In genomic region chr21:32257952-32258785, GRCh38 we compare ENCODE assay signal across 9 cellular contexts. TPM values are rescaled to one million over a fixed set of nuclear protein-coding genes. Genes with fewer than 3 reads are reported as not detected.
DNase-seq lines count a peak whose midpoint lies in the region; ATAC-seq and TF ChIP-seq lines count a peak whose summit lies in the region.
"Had no signal": no experiment of that assay in that cellular context is flagged by ENCODE, and none has a peak within 500 bp of the region (broad histone marks: within the 10 kb centered on the region; RNA-seq: fewer than 3 reads in every experiment).

No MANE protein-coding gene starts in this region.

- H3K27me3 ChIP-seq in adipocyte (replicated peaks; ENCODE audit: control insufficient read depth, insufficient read depth, low read length) (no peaks in the 10 kb centered on the region), heart right ventricle (no peaks in the 10 kb centered on the region)

- H3K36me3 Mint-ChIP-seq in progenitor cell of endocrine pancreas (ENCODE audit: insufficient read depth) = no peaks in the 10 kb centered on the region

- DNase-seq in D341Med (ENCODE audit: low spot score) (peak; percentile 83), NOMO-1 treated with DMSO at 0.1 percent for 48 hours (lab: John Stamatoyannopoulos, UW; ENCODE audit: unreplicated experiment) (peak; percentile 68), adipocyte (ENCODE audit: low read depth) (peak; percentile 93), heart right ventricle (peak; percentile 43 to 67), progenitor cell of endocrine pancreas (ENCODE audit: low spot score, unreplicated experiment) (peak; percentile 59)
- DNase-seq in Jurkat, Clone E6-1 (ENCODE audit: low read depth, low spot score) = peak; percentile 62

- H3K4me3 ChIP-seq in Jurkat, Clone E6-1 (ENCODE audit: low read length) = no peak overlapping the region
- H3K4me3 ChIP-seq in adipocyte (ENCODE audit: low read length) (no peak overlapping the region), heart right ventricle (no peak overlapping the region)

- H3K9me3 ChIP-seq in adipocyte (ENCODE audit: control insufficient read depth, low read length) (no peaks in the 10 kb centered on the region), heart right ventricle (no peaks in the 10 kb centered on the region)

- intact Hi-C loops in heart right ventricle (cut with DNase I) = loop anchor here (1.0 to 10.0 kb wide), 16 partner anchors 123 to 473 kb away; partner anchors contain the start of gene HUNK (in 1 of the 10)

- H3K27ac Mint-ChIP-seq in progenitor cell of endocrine pancreas = no peak overlapping the region

- no peak overlapping the region for H3K4me3 Mint-ChIP-seq in progenitor cell of endocrine pancreas (ENCODE audit: low read depth)

- no peak overlapping the region for H3K27ac ChIP-seq in heart right ventricle

- peaks cover 3% of the 10 kb centered on the region for H3K4me1 Mint-ChIP-seq in progenitor cell of endocrine pancreas (ENCODE audit: low read depth)

- no peaks in the 10 kb centered on the region for H3K9me3 Mint-ChIP-seq in progenitor cell of endocrine pancreas (ENCODE audit: low read depth)

- H3K36me3 ChIP-seq in adipocyte (ENCODE audit: control insufficient read depth, insufficient read depth, low read length, severe bottlenecking) = no peaks in the 10 kb centered on the region
- no peaks in the 10 kb centered on the region for H3K36me3 ChIP-seq in heart right ventricle

- WGBS in heart right ventricle, 2 donors = 41 to 47% methylated on average over 16 of the region's 16 CpGs

- ATAC-seq in GM19397 (IDR thresholded peaks at IDR 0.05; ENCODE audit: unreplicated experiment) (peak; percentile 80), heart right ventricle (peak; percentile 75 to 85 (median 81)), GM19452 (IDR thresholded peaks at IDR 0.05; ENCODE audit: unreplicated experiment) (no peak)

- H3K9ac ChIP-seq in adipocyte (ENCODE audit: low read length) = peak overlapping the region; percentile 45

- H3K4me1 ChIP-seq in adipocyte (ENCODE audit: control insufficient read depth, insufficient read depth, low read length) (peaks cover 27% of the 10 kb centered on the region), heart right ventricle (peaks cover 7 to 33% (median 17%) of the 10 kb centered on the region in 9 donors)

- peak; percentile 42 to 84 (median 72) for TF ChIP-seq CTCF in heart right ventricle (IDR thresholded peaks at IDR 0.05)
- TF ChIP-seq CTCF in progenitor cell of endocrine pancreas (IDR thresholded peaks at IDR 0.05; ENCODE audit: unreplicated experiment) = peak; percentile 86

- peaks cover 3% of the 10 kb centered on the region for H3K27me3 Mint-ChIP-seq in progenitor cell of endocrine pancreas

RNA-seq across cellular contexts. Expression of gene MIS18A, which starts 20.7 kb away (rescaled TPM):
- polyA plus RNA-seq in Jurkat, Clone E6-1 (2012; ENCODE audit: insufficient read depth, insufficient read length) = 66.4 TPM
- total RNA-seq in heart right ventricle = 1 to 10 TPM; 1.8 to 3.6 (median 2.7) TPM
- polyA plus RNA-seq in heart right ventricle = 1 to 10 TPM; 2.6 to 3.1 TPM
- total RNA-seq in progenitor cell of endocrine pancreas = 22.3 and 23.6 TPM in 2 replicates

RNA-seq across cellular contexts. Expression of gene MRAP, which starts 40.5 kb away (rescaled TPM):
- not detected for polyA plus RNA-seq in Jurkat, Clone E6-1 (2012; ENCODE audit: insufficient read depth, insufficient read length)
- total RNA-seq in heart right ventricle = 1 to 10 TPM in 1 of 10 donors, under 1 TPM in 4, not detected in 5; 0.63 to 6.6 (median 0.77) TPM
- polyA plus RNA-seq in heart right ventricle = 10 to 100 TPM in 1 of 2 donors, 1 to 10 TPM in 1; 1.5 to 10.5 TPM
- 0.89 and 1.2 TPM in 2 replicates for total RNA-seq in progenitor cell of endocrine pancreas
- total RNA-seq: activated CD8-positive, alpha-beta memory T cell treated with anti-CD3 and anti-CD28 coated beads for 36 hours had no signal
